Comparison of ENCODE assay signal across 1 cellular context in the genomic region with DNA sequence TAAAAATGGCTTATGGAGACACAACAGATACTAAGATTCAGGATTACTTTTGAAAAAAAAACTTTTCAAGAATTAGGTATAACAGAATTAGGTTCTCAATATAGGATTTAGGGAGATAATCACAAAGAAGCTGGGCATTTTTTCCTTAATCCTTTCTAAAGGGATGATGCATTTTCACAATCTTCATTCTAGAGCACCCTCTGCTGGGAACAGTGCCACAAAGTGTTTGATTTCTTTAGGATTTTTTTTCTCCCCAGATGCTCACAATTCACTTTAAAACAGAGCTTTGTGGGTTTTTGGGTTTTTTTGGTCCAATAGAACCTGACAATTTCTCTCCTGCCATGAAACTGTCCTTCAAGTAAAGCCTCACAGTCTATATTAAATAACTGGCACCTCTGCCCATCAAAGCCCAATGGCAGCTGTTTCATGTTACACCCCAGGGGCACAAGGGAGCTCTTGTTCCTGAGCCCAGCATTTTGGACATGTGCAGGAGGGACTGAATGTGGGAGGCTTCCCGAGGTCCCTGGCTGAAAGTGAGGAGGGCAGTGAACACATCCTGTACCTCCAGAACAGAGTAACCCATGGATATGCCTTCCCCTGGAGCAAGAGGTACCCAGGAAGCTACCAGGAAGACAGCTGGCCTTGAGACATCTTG.
TF ChIP-seq lines count a peak whose summit lies in the region.

No MANE protein-coding gene starts in this region.

TF ChIP-seq in H1, 55 proteins besides CTCF, POLR2A, EP300 and RAD21:
- no peak for TF ChIP-seq POU5F1 (IDR thresholded peaks at IDR 0.05; ENCODE audit: low read depth, low read length)
